In genomic region chr17:1745513-1746020, GRCh38 we compare ENCODE assay signal across 1 cellular context.
TF ChIP-seq lines count a peak whose summit lies in the region.

No MANE protein-coding gene starts in this region.

TF ChIP-seq in HepG2, 621 proteins besides CTCF, POLR2A, EP300 and RAD21 (continued from another document):
- TF ChIP-seq ZNF576 (CRISPR knock-in tag; IDR thresholded peaks at IDR 0.05) (no peak), ZNF572 (CRISPR knock-in tag; IDR thresholded peaks at IDR 0.05) (no peak), ZNF563 (CRISPR knock-in tag; IDR thresholded peaks at IDR 0.05) (no peak), ZNF496 (CRISPR knock-in tag; IDR thresholded peaks at IDR 0.05; ENCODE audit: insufficient replicate concordance) (no peak), AGO2 (optimal IDR thresholded peaks at IDR 0.05; ENCODE audit: low read depth, low read length) (peak; percentile 46)
